Comparison of ENCODE assay signal across 13 cellular contexts in the genomic region with DNA sequence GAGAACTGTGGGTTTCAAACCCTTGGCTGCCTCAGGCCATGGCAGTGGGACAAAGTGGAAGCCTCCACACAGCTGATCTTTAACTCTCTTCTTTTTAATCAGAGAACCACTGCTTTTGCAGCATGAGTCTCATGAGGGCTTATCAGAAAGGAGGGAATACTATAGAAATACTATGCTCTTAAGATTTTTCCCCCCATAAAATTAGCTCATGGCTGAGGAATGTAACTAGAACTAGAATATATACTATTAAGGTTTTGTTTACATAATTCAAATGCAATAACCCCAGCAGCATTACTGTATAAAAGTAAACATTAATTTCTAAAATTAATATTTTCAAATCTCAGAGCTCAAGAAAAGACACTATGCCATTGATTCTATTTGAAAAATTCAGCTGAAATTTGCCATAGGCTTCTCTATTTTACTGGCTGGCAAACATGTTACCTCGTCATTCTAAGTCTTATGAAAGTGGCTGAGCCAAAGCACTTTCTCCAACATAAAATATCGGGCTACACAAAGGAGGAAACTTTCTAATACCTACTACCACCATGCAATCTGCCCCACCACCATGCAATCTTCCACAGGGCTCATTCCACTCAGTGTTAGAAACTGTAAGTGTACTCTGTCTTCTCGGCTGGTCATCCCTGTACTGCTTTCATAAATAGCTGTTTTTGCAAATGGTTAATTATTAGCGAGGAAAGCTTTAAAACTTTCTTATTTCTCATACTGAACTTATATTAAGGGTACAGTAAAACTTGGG. TPM values are rescaled to one million over a fixed set of nuclear protein-coding genes. Genes with fewer than 3 reads are reported as not detected.
DNase-seq lines count a peak whose midpoint lies in the region; ATAC-seq and TF ChIP-seq lines count a peak whose summit lies in the region.
"Had no signal": no experiment of that assay in that cellular context is flagged by ENCODE, and none has a peak within 500 bp of the region (broad histone marks: within the 10 kb centered on the region; RNA-seq: fewer than 3 reads in every experiment).

No MANE protein-coding gene starts in this region.

- peaks cover 11% of the 10 kb centered on the region for H3K27me3 ChIP-seq in Loucy (ENCODE audit: insufficient read depth, low read length, poor library complexity, severe bottlenecking)
- no peaks in the 10 kb centered on the region for H3K27me3 ChIP-seq in GM23338 (ENCODE audit: insufficient read depth)

- no peak overlapping the region for H3K27ac ChIP-seq in GM23338 (ENCODE audit: low read depth)

- H3K9me2 ChIP-seq in Loucy (replicated peaks; ENCODE audit: low read depth, low read length), result no peaks in the 10 kb centered on the region
- H3K9me2 ChIP-seq in GM23338 (ENCODE audit: insufficient read depth), result no peaks in the 10 kb centered on the region

- H3K27ac Mint-ChIP-seq in nephron progenitor cell (peak overlapping the region; percentile 88), GM23338 (no peak overlapping the region)
- H3K27ac Mint-ChIP-seq: CD14-positive monocyte, H9 had no signal

- H3K9me3 ChIP-seq in Loucy (ENCODE audit: insufficient read depth, low read depth, low read length), result no peaks in the 10 kb centered on the region

- H3F3A ChIP-seq in Loucy (ENCODE audit: low read depth) (no peaks in the 10 kb centered on the region), GM23338 (replicated peaks; ENCODE audit: low read depth) (no peaks in the 10 kb centered on the region)

- no peaks in the 10 kb centered on the region for H3K4me1 Mint-ChIP-seq in nephron progenitor cell
- H3K4me1 Mint-ChIP-seq in GM23338, result peaks cover 27% of the 10 kb centered on the region
- H3K4me1 Mint-ChIP-seq: CD14-positive monocyte; CD4-positive, alpha-beta memory T cell had no signal

- H4K20me1 ChIP-seq in Loucy (ENCODE audit: insufficient read depth, low read length, poor library complexity, severe bottlenecking) (no peaks in the 10 kb centered on the region), GM23338 (replicated peaks; ENCODE audit: insufficient read depth) (no peaks in the 10 kb centered on the region)

- H3K79me2 ChIP-seq in Loucy (ENCODE audit: insufficient read depth, low read length), result no peaks in the 10 kb centered on the region
- H3K79me2 ChIP-seq in GM23338 (replicated peaks; ENCODE audit: insufficient read depth), result no peaks in the 10 kb centered on the region

- H3K4me3 Mint-ChIP-seq in nephron progenitor cell (no peak overlapping the region), GM23338 (no peak overlapping the region)
- H3K4me3 Mint-ChIP-seq: CD14-positive monocyte; CD4-positive, alpha-beta memory T cell; H9 had no signal

- DNase-seq in EL, result peak; percentile 28
- peak; percentile 7 for DNase-seq in choroid plexus epithelial cell (ENCODE audit: low read depth)
- no peak for DNase-seq in nephron progenitor cell
- DNase-seq in GM23338 (ENCODE audit: low spot score), result no peak
- no peak for DNase-seq in T1000 (lab: John Stamatoyannopoulos, UW)
- DNase-seq: ACHN; CD4-positive, alpha-beta memory T cell; DMS153; DMS79; H9 had no signal

- no peak for ATAC-seq in GM23338
- ATAC-seq in GM19395 (IDR thresholded peaks at IDR 0.05; ENCODE audit: unreplicated experiment), result no peak

- H3K4me1 ChIP-seq in Loucy (ENCODE audit: insufficient read depth, low read length, poor library complexity, severe bottlenecking), result no peaks in the 10 kb centered on the region
- H3K4me1 ChIP-seq in GM23338 (ENCODE audit: insufficient read depth), result peaks cover 28% of the 10 kb centered on the region

- H3K4me2 ChIP-seq in Loucy (ENCODE audit: low read depth, low read length, poor library complexity, severe bottlenecking), result no peak overlapping the region
- H3K4me2 ChIP-seq in GM23338, result no peak overlapping the region

- H3K36me3 ChIP-seq in Loucy (ENCODE audit: insufficient read depth, low read length), result no peaks in the 10 kb centered on the region
- no peaks in the 10 kb centered on the region for H3K36me3 ChIP-seq in GM23338 (ENCODE audit: insufficient read depth)

- no peak overlapping the region for H3K9ac ChIP-seq in Loucy (ENCODE audit: low read depth, low read length, poor library complexity, severe bottlenecking)

- H3K36me3 Mint-ChIP-seq in nephron progenitor cell (ENCODE audit: low read depth), result peaks cover 25% of the 10 kb centered on the region
- H3K36me3 Mint-ChIP-seq in GM23338 (ENCODE audit: low read depth), result peaks cover 11% of the 10 kb centered on the region; the same call in 1 of the 3 replicates

- no peaks in the 10 kb centered on the region for H3K27me3 Mint-ChIP-seq in nephron progenitor cell (ENCODE audit: low read depth, poor library complexity)
- no peaks in the 10 kb centered on the region for H3K27me3 Mint-ChIP-seq in GM23338 (ENCODE audit: insufficient read depth, low read depth, poor library complexity)
- H3K27me3 Mint-ChIP-seq: CD4-positive, alpha-beta memory T cell had no signal

- H2AFZ ChIP-seq in Loucy (ENCODE audit: low read length), result 0 out of 2 replicates have a peak overlapping the region, but pooled peaks have one; percentile 13
- no peak overlapping the region for H2AFZ ChIP-seq in GM23338

- H3K4me3 ChIP-seq in Loucy (ENCODE audit: low read length, poor library complexity, severe bottlenecking) (no peak overlapping the region), choroid plexus epithelial cell (ENCODE audit: low read depth, low read length) (no peak overlapping the region), GM23338 (no peak overlapping the region)

- H3K9me3 Mint-ChIP-seq in nephron progenitor cell (no peaks in the 10 kb centered on the region), GM23338 (no peaks in the 10 kb centered on the region)
- H3K9me3 Mint-ChIP-seq: CD14-positive monocyte; CD4-positive, alpha-beta memory T cell; H9 had no signal

- TF ChIP-seq CTCF in Loucy (conservative IDR thresholded peaks at IDR 0.05; ENCODE audit: low read length) (no peak), choroid plexus epithelial cell (conservative IDR thresholded peaks at IDR 0.05; ENCODE audit: low read depth, low read length) (no peak), nephron progenitor cell (IDR thresholded peaks at IDR 0.05) (no peak), GM23338 (conservative IDR thresholded peaks at IDR 0.05; ENCODE audit: low read depth in 2 of 2) (no peak)

TF ChIP-seq in GM23338, 12 proteins besides CTCF, POLR2A, EP300 and RAD21 (continues in another document):
- TF ChIP-seq, protein P1, sequence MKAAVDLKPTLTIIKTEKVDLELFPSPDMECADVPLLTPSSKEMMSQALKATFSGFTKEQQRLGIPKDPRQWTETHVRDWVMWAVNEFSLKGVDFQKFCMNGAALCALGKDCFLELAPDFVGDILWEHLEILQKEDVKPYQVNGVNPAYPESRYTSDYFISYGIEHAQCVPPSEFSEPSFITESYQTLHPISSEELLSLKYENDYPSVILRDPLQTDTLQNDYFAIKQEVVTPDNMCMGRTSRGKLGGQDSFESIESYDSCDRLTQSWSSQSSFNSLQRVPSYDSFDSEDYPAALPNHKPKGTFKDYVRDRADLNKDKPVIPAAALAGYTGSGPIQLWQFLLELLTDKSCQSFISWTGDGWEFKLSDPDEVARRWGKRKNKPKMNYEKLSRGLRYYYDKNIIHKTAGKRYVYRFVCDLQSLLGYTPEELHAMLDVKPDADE (IDR thresholded peaks at IDR 0.05), result no peak
- TF ChIP-seq EZH2 (IDR thresholded peaks at IDR 0.05; ENCODE audit: low read depth, unreplicated experiment), result no peak
- no peak for TF ChIP-seq JUNB (IDR thresholded peaks at IDR 0.05; ENCODE audit: unreplicated experiment)

RNA-seq across cellular contexts. Expression of a gene that starts 42.5 kb away (rescaled TPM):
- 20.0 and 24.2 TPM in 2 replicates for total RNA-seq in GM23338 (2014; rRNA removed; shearing (Covaris generic))
- 5.3 TPM in 2 replicates for polyA plus RNA-seq in GM23338 (2016; fragmentation: Nextera tagmentation; extraction: Ambion mirVana)

RNA-seq across cellular contexts. Expression of a gene that starts 45.6 kb away (rescaled TPM):
- 4.6 and 4.9 TPM in 2 replicates for total RNA-seq in GM23338 (2014; rRNA removed; shearing (Covaris generic))
- 17.0 and 22.8 TPM in 2 replicates for polyA plus RNA-seq in GM23338 (2016; fragmentation: Nextera tagmentation; extraction: Ambion mirVana)

Comparison
In these comparisons a context has a peak if more than half of its experiments do, and no peak if none do; other contexts are left out.
1. DNase-seq: peak in EL (single experiment) and choroid plexus epithelial cell (single experiment); none in nephron progenitor cell (single experiment), GM23338 (single experiment) and T1000 (single experiment).